In the genomic region with DNA sequence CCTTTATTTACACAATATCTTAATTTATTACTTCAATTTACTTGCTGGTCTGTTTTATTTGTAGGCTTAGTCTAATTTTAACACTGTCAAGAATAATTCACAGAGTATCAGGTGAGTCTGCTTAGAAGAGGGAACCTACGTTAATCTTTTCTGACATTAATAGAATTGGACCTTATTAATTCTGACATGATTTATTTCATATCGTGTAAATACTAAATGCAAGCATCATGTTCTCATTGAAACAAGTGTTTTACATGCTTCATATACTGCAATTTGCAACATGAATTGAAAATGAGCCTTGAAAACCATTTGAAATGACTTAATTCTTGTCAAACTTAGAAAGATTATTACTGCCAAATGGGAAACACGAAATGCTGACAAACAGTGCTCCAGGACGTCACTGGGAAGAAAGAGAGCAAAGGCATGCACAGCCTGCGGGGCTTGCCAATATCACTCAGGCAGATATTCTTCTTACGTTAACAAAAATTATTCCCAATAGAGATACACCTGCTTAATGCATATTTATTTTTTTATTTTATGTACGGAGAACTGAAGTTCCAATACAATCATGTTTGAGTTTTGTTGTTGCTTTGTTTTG, we compare ENCODE assay signal across 15 cellular contexts.
"Had no signal": no experiment of that assay in that cellular context is flagged by ENCODE, and none has a peak within 500 bp of the region (broad histone marks: within the 10 kb centered on the region; RNA-seq: fewer than 3 reads in every experiment).

No MANE protein-coding gene starts in this region.

- FAIRE-seq: islet of Langerhans had no signal

- H3K36me3 ChIP-seq: left ventricle myocardium inferior, right atrium auricular region, spleen had no signal

- H3K27ac ChIP-seq: epithelial cell of prostate, left ventricle myocardium inferior, right atrium auricular region, spleen had no signal

- H3K4me1 ChIP-seq: left ventricle myocardium inferior, right atrium auricular region, spleen had no signal

- DNase-seq: activated CD4-positive, alpha-beta T cell treated with anti-CD3 and anti-CD28 coated beads, Interleukin-2, amount 10 ng/mL, durations not matched to agents 7 days and 5 days; activated CD4-positive, CD25-positive, alpha-beta regulatory T cell; activated naive CD4-positive, alpha-beta T cell treated with anti-CD3 and anti-CD28 coated beads, Interleukin-2, amount 50 U/mL, for 16 hours; amniotic stem cell; effector memory CD8-positive, alpha-beta T cell; head of caudate nucleus; left ventricle myocardium inferior; mesendoderm; posterior cingulate gyrus; spleen; stimulated activated CD4-positive, alpha-beta T cell treated with anti-CD3 and anti-CD28 coated beads, Interleukin-1b, Interleukin-23, amount 100 ng/mL, for 48 hours; stimulated activated naive CD4-positive, alpha-beta T cell had no signal

- H3K4me3 ChIP-seq: left ventricle myocardium inferior, right atrium auricular region, spleen had no signal

- H3K27me3 ChIP-seq: right atrium auricular region, spleen had no signal

- ATAC-seq: effector memory CD8-positive, alpha-beta T cell had no signal
